18 cellular contexts compared by ENCODE assay signal in genomic region chr2:153387203-153387602, GRCh38.
DNase-seq lines count a peak whose midpoint lies in the region; ATAC-seq and TF ChIP-seq lines count a peak whose summit lies in the region.
"Had no signal": no experiment of that assay in that cellular context is flagged by ENCODE, and none has a peak within 500 bp of the region (broad histone marks: within the 10 kb centered on the region; RNA-seq: fewer than 3 reads in every experiment).

No MANE protein-coding gene starts in this region.

- H3K9me3 ChIP-seq in ovary, result no peaks in the 10 kb centered on the region

- no peaks in the 10 kb centered on the region for H3K27me3 Mint-ChIP-seq in activated CD4-positive, alpha-beta T cell treated with anti-CD3 and anti-CD28 coated beads, Interleukin-2, amount 10 ng/mL, durations not matched to agents 24 days and 14 days
- H3K27me3 Mint-ChIP-seq in activated CD4-positive, alpha-beta T cell treated with anti-CD3 and anti-CD28 coated beads for 36 hours, result peaks cover 3% of the 10 kb centered on the region
- peaks cover 11% of the 10 kb centered on the region for H3K27me3 Mint-ChIP-seq in activated T-helper 17 cell treated with anti-CD3 and anti-CD28 coated beads, Interleukin-2, amount 50 U/mL, for 72 hours
- H3K27me3 Mint-ChIP-seq: B cell, IgD-negative memory B cell had no signal

- H3K27ac Mint-ChIP-seq in activated CD4-positive, alpha-beta T cell treated with anti-CD3 and anti-CD28 coated beads, Interleukin-2, amount 10 ng/mL, durations not matched to agents 24 days and 14 days, result no peak overlapping the region
- H3K27ac Mint-ChIP-seq in activated CD4-positive, alpha-beta T cell treated with anti-CD3 and anti-CD28 coated beads for 36 hours, result no peak overlapping the region
- no peak overlapping the region for H3K27ac Mint-ChIP-seq in activated T-helper 17 cell treated with anti-CD3 and anti-CD28 coated beads, Interleukin-2, amount 50 U/mL, for 72 hours
- H3K27ac Mint-ChIP-seq: B cell, CD14-positive monocyte, IgD-negative memory B cell had no signal

- no peaks in the 10 kb centered on the region for H3K4me1 ChIP-seq in ovary (ENCODE audit: insufficient read depth)

- H3K36me3 Mint-ChIP-seq in activated CD4-positive, alpha-beta T cell treated with anti-CD3 and anti-CD28 coated beads, Interleukin-2, amount 10 ng/mL, durations not matched to agents 24 days and 14 days (ENCODE audit: low read depth), result no peaks in the 10 kb centered on the region
- no peaks in the 10 kb centered on the region for H3K36me3 Mint-ChIP-seq in activated CD4-positive, alpha-beta T cell treated with anti-CD3 and anti-CD28 coated beads for 36 hours (ENCODE audit: low read depth)
- no peaks in the 10 kb centered on the region for H3K36me3 Mint-ChIP-seq in activated T-helper 17 cell treated with anti-CD3 and anti-CD28 coated beads, Interleukin-2, amount 50 U/mL, for 72 hours (ENCODE audit: low read depth)
- H3K36me3 Mint-ChIP-seq: CD14-positive monocyte, IgD-negative memory B cell had no signal

- no peak for TF ChIP-seq EP300 in ovary (IDR thresholded peaks at IDR 0.05)

- no peaks in the 10 kb centered on the region for H3K4me1 Mint-ChIP-seq in activated CD4-positive, alpha-beta T cell treated with anti-CD3 and anti-CD28 coated beads, Interleukin-2, amount 10 ng/mL, durations not matched to agents 24 days and 14 days
- H3K4me1 Mint-ChIP-seq in activated CD4-positive, alpha-beta T cell treated with anti-CD3 and anti-CD28 coated beads for 36 hours, result no peaks in the 10 kb centered on the region
- no peaks in the 10 kb centered on the region for H3K4me1 Mint-ChIP-seq in activated T-helper 17 cell treated with anti-CD3 and anti-CD28 coated beads, Interleukin-2, amount 50 U/mL, for 72 hours
- H3K4me1 Mint-ChIP-seq: B cell, CD14-positive monocyte, IgD-negative memory B cell had no signal

- ATAC-seq in activated CD4-positive, alpha-beta T cell treated with anti-CD3 and anti-CD28 coated beads for 36 hours, result no peak
- no peak for ATAC-seq in GM21528 (IDR thresholded peaks at IDR 0.05; ENCODE audit: low FRiP score, unreplicated experiment)
- no peak for ATAC-seq in activated T-helper 17 cell treated with anti-CD3 and anti-CD28 coated beads, Interleukin-2, amount 50 U/mL, for 72 hours (replicated peaks)
- ATAC-seq: Panc1 had no signal

- no peak overlapping the region for H3K4me3 ChIP-seq in ovary

- no peak overlapping the region for H3K4me3 Mint-ChIP-seq in activated CD4-positive, alpha-beta T cell treated with anti-CD3 and anti-CD28 coated beads, Interleukin-2, amount 10 ng/mL, durations not matched to agents 24 days and 14 days
- no peak overlapping the region for H3K4me3 Mint-ChIP-seq in activated CD4-positive, alpha-beta T cell treated with anti-CD3 and anti-CD28 coated beads for 36 hours
- H3K4me3 Mint-ChIP-seq in activated T-helper 17 cell treated with anti-CD3 and anti-CD28 coated beads, Interleukin-2, amount 50 U/mL, for 72 hours, result no peak overlapping the region
- H3K4me3 Mint-ChIP-seq: B cell, CD14-positive monocyte, IgD-negative memory B cell had no signal

- CTCF ChIA-PET in activated CD4-positive, alpha-beta T cell treated with anti-CD3 and anti-CD28 coated beads for 36 hours (lab: Charles Lee), result no interaction called here

- H3K9me3 Mint-ChIP-seq in activated CD4-positive, alpha-beta T cell treated with anti-CD3 and anti-CD28 coated beads, Interleukin-2, amount 10 ng/mL, durations not matched to agents 24 days and 14 days, result no peaks in the 10 kb centered on the region
- H3K9me3 Mint-ChIP-seq in activated CD4-positive, alpha-beta T cell treated with anti-CD3 and anti-CD28 coated beads for 36 hours (ENCODE audit: low read depth), result peaks cover 2% of the 10 kb centered on the region
- peaks cover 5% of the 10 kb centered on the region for H3K9me3 Mint-ChIP-seq in activated T-helper 17 cell treated with anti-CD3 and anti-CD28 coated beads, Interleukin-2, amount 50 U/mL, for 72 hours

- H3K36me3 ChIP-seq in ovary, result no peaks in the 10 kb centered on the region

- WGBS in ovary, 3 donors, result 5 to 28% (median 6%) methylated on average over 4 of the region's 4 CpGs

- no peak for TF ChIP-seq CTCF in ovary (IDR thresholded peaks at IDR 0.05)

- peak; percentile 18 for DNase-seq in activated CD4-positive, alpha-beta T cell treated with anti-CD3 and anti-CD28 coated beads, Interleukin-2, amount 10 ng/mL, durations not matched to agents 24 days and 14 days
- DNase-seq in activated CD4-positive, alpha-beta T cell treated with anti-CD3 and anti-CD28 coated beads for 36 hours, result no peak
- peak; percentile 58 for DNase-seq in cerebellar cortex (ENCODE audit: low spot score)
- DNase-seq in ovary, result peak in 3 of 5 donors; percentile 11 to 50 (median 23)
- DNase-seq in NCI-H1048 (lab: John Stamatoyannopoulos, UW), result no peak
- DNase-seq: GDM1; H7; NCI-H187; NCI-H446; NCI-H526 treated with DMSO at 0.1 percent for 48 hours; NK-92 treated with Interleukin-12 subunit alpha and Interleukin-12 subunit beta, amount 100 ng/mL, for 24 hours; SIG-M5 had no signal

- intact Hi-C loops in activated CD4-positive, alpha-beta T cell treated with anti-CD3 and anti-CD28 coated beads, Interleukin-2, amount 10 ng/mL, durations not matched to agents 24 days and 14 days (cut with micrococcal nuclease), result no loop called here
- intact Hi-C loops in activated CD4-positive, alpha-beta T cell treated with anti-CD3 and anti-CD28 coated beads for 36 hours (cut with DNase I, micrococcal nuclease), result no loop called here
- intact Hi-C loops in ovary (cut with DNase I), result no loop called here

- TF ChIP-seq POLR2A in ovary (IDR thresholded peaks at IDR 0.05), result no peak

- H3K27me3 ChIP-seq in ovary, result no peaks in the 10 kb centered on the region

- H3K27ac ChIP-seq in ovary, result no peak overlapping the region

- POLR2A ChIA-PET in activated CD4-positive, alpha-beta T cell treated with anti-CD3 and anti-CD28 coated beads for 36 hours (lab: Charles Lee), result no interaction called here

Comparison
In these comparisons a context has a peak if more than half of its experiments do, and no peak if none do; other contexts are left out.
1. DNase-seq: peak in activated CD4-positive, alpha-beta T cell treated with anti-CD3 and anti-CD28 coated beads, Interleukin-2, amount 10 ng/mL, durations not matched to agents 24 days and 14 days (single experiment), cerebellar cortex (single experiment) and ovary (3 of 5); none in activated CD4-positive, alpha-beta T cell treated with anti-CD3 and anti-CD28 coated beads for 36 hours (single experiment) and NCI-H1048 (single experiment).